11 cellular contexts compared by ENCODE assay signal in genomic region chr13:109146912-109147624, GRCh38.
A peak's percentile ranks its signal among the peaks of the same experiment; 100 is the strongest.
DNase-seq lines count a peak whose midpoint lies in the region; TF ChIP-seq lines count a peak whose summit lies in the region.
"Had no signal": no experiment of that assay in that cellular context is flagged by ENCODE, and none has a peak within 500 bp of the region (broad histone marks: within the 10 kb centered on the region; RNA-seq: fewer than 3 reads in every experiment).

No MANE protein-coding gene starts in this region.

- H3K27ac ChIP-seq in OCI-LY3 (ENCODE audit: low read length): no peak overlapping the region
- no peak overlapping the region for H3K27ac ChIP-seq in MM.1S (ENCODE audit: low read length)
- no peak overlapping the region for H3K27ac ChIP-seq in CD4-positive, alpha-beta memory T cell (ENCODE audit: low read depth, low read length)

- POLR2A ChIA-PET in CD4-positive, alpha-beta memory T cell (lab: Charles Lee; ENCODE audit: partially characterized antibody): no interaction called here

- TF ChIP-seq CTCF in OCI-LY3 (IDR thresholded peaks at IDR 0.05; ENCODE audit: low read depth, low read length): no peak
- TF ChIP-seq CTCF in choroid plexus epithelial cell (conservative IDR thresholded peaks at IDR 0.05; ENCODE audit: low read depth, low read length): no peak
- TF ChIP-seq CTCF in MM.1S (IDR thresholded peaks at IDR 0.05; ENCODE audit: low read length): no peak

- H3K36me3 ChIP-seq in OCI-LY3 (replicated peaks; ENCODE audit: low read depth, low read length): no peaks in the 10 kb centered on the region
- no peaks in the 10 kb centered on the region for H3K36me3 ChIP-seq in MM.1S (replicated peaks; ENCODE audit: insufficient read depth, low read length)
- H3K36me3 ChIP-seq in CD4-positive, alpha-beta memory T cell (ENCODE audit: insufficient read depth, low read length): no peaks in the 10 kb centered on the region

- H3K9me2 ChIP-seq in MM.1S (replicated peaks; ENCODE audit: insufficient read depth, low read length): no peaks in the 10 kb centered on the region

- H4K20me1 ChIP-seq in OCI-LY3 (ENCODE audit: insufficient read depth, low read length) (no peaks in the 10 kb centered on the region), MM.1S (ENCODE audit: insufficient read depth, low read length) (no peaks in the 10 kb centered on the region)

- H2AFZ ChIP-seq in OCI-LY3 (ENCODE audit: low read depth, low read length) (no peak overlapping the region), MM.1S (ENCODE audit: low read length) (no peak overlapping the region)

- intact Hi-C loops in CD4-positive, alpha-beta memory T cell (cut with micrococcal nuclease): loop anchor here (5.0 kb wide), 1 partner anchor 970 kb away; no protein-coding TSS in a partner anchor
- intact Hi-C loops in activated T-helper 2 cell treated with anti-CD3 and anti-CD28 coated beads, Interferon-gamma antibody, Interleukin-2, Interleukin-4, amounts not matched to agents 10 μg/mL and 5 μg/mL and 100 μg/mL, durations not matched to agents 14 hours and 24 hours and 36 hours (cut with micrococcal nuclease): loop anchor here (10.0 kb wide), 1 partner anchor 638 kb away; the partner anchor contains the start of gene IRS2

- no peaks in the 10 kb centered on the region for H3K79me2 ChIP-seq in OCI-LY3 (ENCODE audit: low read length)
- no peaks in the 10 kb centered on the region for H3K79me2 ChIP-seq in MM.1S (ENCODE audit: low read length)

- H3K9ac ChIP-seq in OCI-LY3 (ENCODE audit: low read length) (no peak overlapping the region), MM.1S (ENCODE audit: low read length) (no peak overlapping the region)

- CTCF ChIA-PET in CD4-positive, alpha-beta memory T cell (lab: Charles Lee; ENCODE audit: partially characterized antibody): no interaction called here

- H3F3A ChIP-seq in MM.1S (ENCODE audit: insufficient read depth, low read length): no peaks in the 10 kb centered on the region

- H3K9me3 Mint-ChIP-seq in CD4-positive, alpha-beta memory T cell: no peaks in the 10 kb centered on the region
- H3K9me3 Mint-ChIP-seq in activated T-helper 2 cell treated with anti-CD3 and anti-CD28 coated beads, Interferon-gamma antibody, Interleukin-2, Interleukin-4, amounts not matched to agents 10 μg/mL and 5 μg/mL and 100 μg/mL, durations not matched to agents 14 hours and 24 hours and 36 hours: no peaks in the 10 kb centered on the region
- H3K9me3 Mint-ChIP-seq: activated T-helper 1 cell treated with anti-CD3 and anti-CD28 coated beads, Interleukin-12 subunit alpha, Interleukin-12 subunit beta, Interleukin-2, Interleukin-4 antibody, amounts not matched to agents 30 ng/mL and 10 ng/mL and 1 ng/mL, durations not matched to agents 14 hours and 24 hours and 36 hours; stimulated activated memory B cell treated with anti-CD40 and anti-IgM and Interleukin-4, amounts not matched to agents 10 μg/mL and 1 μg/mL and 100 μg/mL, for 72 hours had no signal

- no peak overlapping the region for H3K27ac Mint-ChIP-seq in CD4-positive, alpha-beta memory T cell
- no peak overlapping the region for H3K27ac Mint-ChIP-seq in activated T-helper 2 cell treated with anti-CD3 and anti-CD28 coated beads, Interferon-gamma antibody, Interleukin-2, Interleukin-4, amounts not matched to agents 10 μg/mL and 5 μg/mL and 100 μg/mL, durations not matched to agents 14 hours and 24 hours and 36 hours
- H3K27ac Mint-ChIP-seq: activated T-helper 1 cell treated with anti-CD3 and anti-CD28 coated beads, Interleukin-12 subunit alpha, Interleukin-12 subunit beta, Interleukin-2, Interleukin-4 antibody, amounts not matched to agents 30 ng/mL and 10 ng/mL and 1 ng/mL, durations not matched to agents 14 hours and 24 hours and 36 hours; stimulated activated memory B cell treated with anti-CD40 and anti-IgM and Interleukin-4, amounts not matched to agents 10 μg/mL and 1 μg/mL and 100 μg/mL, for 72 hours had no signal

- DNase-seq in GM03348 (ENCODE audit: low spot score) (peak; percentile 65), choroid plexus epithelial cell (ENCODE audit: low read depth) (peak; percentile 71), non-pigmented ciliary epithelial cell (ENCODE audit: low read depth) (peak; percentile 68), MM.1S (no peak)
- DNase-seq in activated effector memory CD4-positive, alpha-beta T cell treated with anti-CD3 and anti-CD28 coated beads, Interleukin-2, amount 50 U/mL, for 16 hours: no peak
- DNase-seq in CD4-positive, alpha-beta memory T cell: no peak
- DNase-seq in activated T-helper 2 cell treated with anti-CD3 and anti-CD28 coated beads, Interferon-gamma antibody, Interleukin-2, Interleukin-4, amounts not matched to agents 10 μg/mL and 5 μg/mL and 100 μg/mL, durations not matched to agents 14 hours and 24 hours and 36 hours (ENCODE audit: low spot score): no peak
- DNase-seq: activated CD4-positive, CD25-positive, alpha-beta regulatory T cell treated with anti-CD3 and anti-CD28 coated beads, Interleukin-2, amount 50 U/mL, for 72 hours had no signal

- H3K4me3 ChIP-seq in OCI-LY3 (ENCODE audit: low read length) (no peak overlapping the region), choroid plexus epithelial cell (ENCODE audit: low read depth, low read length) (no peak overlapping the region), MM.1S (ENCODE audit: low read length) (no peak overlapping the region)
- no peak overlapping the region for H3K4me3 ChIP-seq in CD4-positive, alpha-beta memory T cell (ENCODE audit: low read length in 2 of 2)

- H3K4me1 ChIP-seq in OCI-LY3 (ENCODE audit: low read length) (peaks cover 9% of the 10 kb centered on the region), MM.1S (ENCODE audit: low read length) (0 out of 2 replicates have a peak, but pooled peaks cover 4% of the 10 kb centered on the region)
- no peaks in the 10 kb centered on the region for H3K4me1 ChIP-seq in CD4-positive, alpha-beta memory T cell (ENCODE audit: insufficient read depth, low read length)

- H3K36me3 Mint-ChIP-seq in CD4-positive, alpha-beta memory T cell: no peaks in the 10 kb centered on the region
- no peaks in the 10 kb centered on the region for H3K36me3 Mint-ChIP-seq in activated T-helper 2 cell treated with anti-CD3 and anti-CD28 coated beads, Interferon-gamma antibody, Interleukin-2, Interleukin-4, amounts not matched to agents 10 μg/mL and 5 μg/mL and 100 μg/mL, durations not matched to agents 14 hours and 24 hours and 36 hours (ENCODE audit: low read depth)
- H3K36me3 Mint-ChIP-seq: stimulated activated memory B cell treated with anti-CD40 and anti-IgM and Interleukin-4, amounts not matched to agents 10 μg/mL and 1 μg/mL and 100 μg/mL, for 72 hours had no signal

- peaks cover 6 to 11% of the 10 kb centered on the region in 2 donors for H3K27me3 Mint-ChIP-seq in CD4-positive, alpha-beta memory T cell
- peaks cover 9% of the 10 kb centered on the region for H3K27me3 Mint-ChIP-seq in activated T-helper 2 cell treated with anti-CD3 and anti-CD28 coated beads, Interferon-gamma antibody, Interleukin-2, Interleukin-4, amounts not matched to agents 10 μg/mL and 5 μg/mL and 100 μg/mL, durations not matched to agents 14 hours and 24 hours and 36 hours (ENCODE audit: low read depth)

- H3K4me2 ChIP-seq in OCI-LY3 (ENCODE audit: low read length) (peak overlapping the region; percentile 42), MM.1S (ENCODE audit: low read depth, low read length) (no peak overlapping the region)

- no peak overlapping the region for H3K4me3 Mint-ChIP-seq in CD4-positive, alpha-beta memory T cell
- no peak overlapping the region for H3K4me3 Mint-ChIP-seq in activated T-helper 2 cell treated with anti-CD3 and anti-CD28 coated beads, Interferon-gamma antibody, Interleukin-2, Interleukin-4, amounts not matched to agents 10 μg/mL and 5 μg/mL and 100 μg/mL, durations not matched to agents 14 hours and 24 hours and 36 hours (ENCODE audit: low read depth)
- H3K4me3 Mint-ChIP-seq: activated T-helper 1 cell treated with anti-CD3 and anti-CD28 coated beads, Interleukin-12 subunit alpha, Interleukin-12 subunit beta, Interleukin-2, Interleukin-4 antibody, amounts not matched to agents 30 ng/mL and 10 ng/mL and 1 ng/mL, durations not matched to agents 14 hours and 24 hours and 36 hours; stimulated activated memory B cell treated with anti-CD40 and anti-IgM and Interleukin-4, amounts not matched to agents 10 μg/mL and 1 μg/mL and 100 μg/mL, for 72 hours had no signal

- H3K4me1 Mint-ChIP-seq in CD4-positive, alpha-beta memory T cell: no peaks in the 10 kb centered on the region
- no peaks in the 10 kb centered on the region for H3K4me1 Mint-ChIP-seq in activated T-helper 2 cell treated with anti-CD3 and anti-CD28 coated beads, Interferon-gamma antibody, Interleukin-2, Interleukin-4, amounts not matched to agents 10 μg/mL and 5 μg/mL and 100 μg/mL, durations not matched to agents 14 hours and 24 hours and 36 hours (ENCODE audit: low read depth)
- H3K4me1 Mint-ChIP-seq: stimulated activated memory B cell treated with anti-CD40 and anti-IgM and Interleukin-4, amounts not matched to agents 10 μg/mL and 1 μg/mL and 100 μg/mL, for 72 hours had no signal

- no peaks in the 10 kb centered on the region for H3K9me3 ChIP-seq in OCI-LY3 (ENCODE audit: insufficient read depth, low read length)
- H3K9me3 ChIP-seq in MM.1S (replicated peaks; ENCODE audit: insufficient read depth, low read length): no peaks in the 10 kb centered on the region
- H3K9me3 ChIP-seq in CD4-positive, alpha-beta memory T cell (ENCODE audit: control insufficient read depth in 1 of 2, low read length in 2 of 2): no peaks in the 10 kb centered on the region

- H3K27me3 ChIP-seq in OCI-LY3 (ENCODE audit: low read depth, low read length) (peaks cover 51% of the 10 kb centered on the region), MM.1S (replicated peaks; ENCODE audit: insufficient read depth, low read length) (no peaks in the 10 kb centered on the region)
- H3K27me3 ChIP-seq in CD4-positive, alpha-beta memory T cell (ENCODE audit: insufficient read depth, low read length): no peaks in the 10 kb centered on the region

Comparison
In these comparisons a context has a peak if more than half of its experiments do, and no peak if none do; other contexts are left out.
1. DNase-seq: peak in GM03348 (single experiment), choroid plexus epithelial cell (single experiment) and non-pigmented ciliary epithelial cell (single experiment); none in MM.1S (single experiment), activated effector memory CD4-positive, alpha-beta T cell treated with anti-CD3 and anti-CD28 coated beads, Interleukin-2, amount 50 U/mL, for 16 hours (single experiment), CD4-positive, alpha-beta memory T cell (0 of 5) and activated T-helper 2 cell treated with anti-CD3 and anti-CD28 coated beads, Interferon-gamma antibody, Interleukin-2, Interleukin-4, amounts not matched to agents 10 μg/mL and 5 μg/mL and 100 μg/mL, durations not matched to agents 14 hours and 24 hours and 36 hours (single experiment).